17 cellular contexts compared by ENCODE assay signal in genomic region chr2:2570360-2570759, GRCh38.
A peak's percentile ranks its signal among the peaks of the same experiment; 100 is the strongest.
DNase-seq lines count a peak whose midpoint lies in the region; ATAC-seq and TF ChIP-seq lines count a peak whose summit lies in the region.
"Had no signal": no experiment of that assay in that cellular context is flagged by ENCODE, and none has a peak within 500 bp of the region (broad histone marks: within the 10 kb centered on the region; RNA-seq: fewer than 3 reads in every experiment).

No MANE protein-coding gene starts in this region.

- H3K4me3 ChIP-seq in coronary artery = no peak overlapping the region
- H3K4me3 ChIP-seq: A549, BLaER1, GM23338 had no signal

- intact Hi-C loops in activated CD4-positive, alpha-beta memory T cell treated with anti-CD3 and anti-CD28 coated beads for 36 hours (cut with micrococcal nuclease) = no loop called here

- peak; percentile 1 for DNase-seq in activated CD4-positive, alpha-beta memory T cell treated with anti-CD3 and anti-CD28 coated beads, Interleukin-2, amount 10 ng/mL, durations not matched to agents 7 days and 5 days
- no peak for DNase-seq in activated CD4-positive, alpha-beta memory T cell treated with anti-CD3 and anti-CD28 coated beads for 36 hours
- DNase-seq in coronary artery (ENCODE audit: low spot score) (peak; percentile 59), mesenteric fat pad (ENCODE audit: low spot score) (peak; percentile 77), ureter (ENCODE audit: low spot score) (peak; percentile 38)
- DNase-seq in stimulated activated CD4-positive, alpha-beta T cell treated with anti-CD3 and anti-CD28 coated beads, Interleukin-15, amount 100 ng/mL, for 24 hours = no peak
- DNase-seq: CD4-positive, alpha-beta memory T cell; DMS153; DMS79 treated with DMSO at 0.1 percent for 48 hours; GF-D8; HCEC 1CT had no signal

- no peaks in the 10 kb centered on the region for H3K36me3 Mint-ChIP-seq in activated CD4-positive, alpha-beta memory T cell treated with anti-CD3 and anti-CD28 coated beads, Interleukin-2, amount 10 ng/mL, durations not matched to agents 7 days and 5 days (ENCODE audit: low read depth)
- no peaks in the 10 kb centered on the region for H3K36me3 Mint-ChIP-seq in activated CD4-positive, alpha-beta memory T cell treated with anti-CD3 and anti-CD28 coated beads for 36 hours
- H3K36me3 Mint-ChIP-seq: CD14-positive monocyte; CD4-positive, alpha-beta memory T cell had no signal

- POLR2A ChIA-PET in activated CD4-positive, alpha-beta memory T cell treated with anti-CD3 and anti-CD28 coated beads, Interleukin-2, amount 10 ng/mL, durations not matched to agents 7 days and 5 days (lab: Charles Lee) = no interaction called here
- POLR2A ChIA-PET in activated CD4-positive, alpha-beta memory T cell treated with anti-CD3 and anti-CD28 coated beads for 36 hours (lab: Charles Lee) = no interaction called here

- H3K9me3 Mint-ChIP-seq in activated CD4-positive, alpha-beta memory T cell treated with anti-CD3 and anti-CD28 coated beads, Interleukin-2, amount 10 ng/mL, durations not matched to agents 7 days and 5 days = no peaks in the 10 kb centered on the region
- no peaks in the 10 kb centered on the region for H3K9me3 Mint-ChIP-seq in activated CD4-positive, alpha-beta memory T cell treated with anti-CD3 and anti-CD28 coated beads for 36 hours
- H3K9me3 Mint-ChIP-seq: GM23338 had no signal

- no peak overlapping the region for H3K27ac Mint-ChIP-seq in activated CD4-positive, alpha-beta memory T cell treated with anti-CD3 and anti-CD28 coated beads, Interleukin-2, amount 10 ng/mL, durations not matched to agents 7 days and 5 days
- H3K27ac Mint-ChIP-seq in activated CD4-positive, alpha-beta memory T cell treated with anti-CD3 and anti-CD28 coated beads for 36 hours = no peak overlapping the region
- H3K27ac Mint-ChIP-seq: CD14-positive monocyte; CD4-positive, alpha-beta memory T cell; GM23338 had no signal

- no peak for TF ChIP-seq CTCF in coronary artery (IDR thresholded peaks at IDR 0.05)

- H3K27ac ChIP-seq in coronary artery = no peak overlapping the region
- H3K27ac ChIP-seq: 22Rv1, A549, BLaER1 had no signal

- no peaks in the 10 kb centered on the region for H3K27me3 Mint-ChIP-seq in activated CD4-positive, alpha-beta memory T cell treated with anti-CD3 and anti-CD28 coated beads, Interleukin-2, amount 10 ng/mL, durations not matched to agents 7 days and 5 days
- no peaks in the 10 kb centered on the region for H3K27me3 Mint-ChIP-seq in activated CD4-positive, alpha-beta memory T cell treated with anti-CD3 and anti-CD28 coated beads for 36 hours
- H3K27me3 Mint-ChIP-seq: CD4-positive, alpha-beta memory T cell had no signal

- CTCF ChIA-PET in activated CD4-positive, alpha-beta memory T cell treated with anti-CD3 and anti-CD28 coated beads, Interleukin-2, amount 10 ng/mL, durations not matched to agents 7 days and 5 days (lab: Charles Lee) = no interaction called here
- CTCF ChIA-PET in activated CD4-positive, alpha-beta memory T cell treated with anti-CD3 and anti-CD28 coated beads for 36 hours (lab: Charles Lee) = no interaction called here

- no peak overlapping the region for H3K4me3 Mint-ChIP-seq in activated CD4-positive, alpha-beta memory T cell treated with anti-CD3 and anti-CD28 coated beads, Interleukin-2, amount 10 ng/mL, durations not matched to agents 7 days and 5 days
- H3K4me3 Mint-ChIP-seq in activated CD4-positive, alpha-beta memory T cell treated with anti-CD3 and anti-CD28 coated beads for 36 hours = no peak overlapping the region
- H3K4me3 Mint-ChIP-seq: CD14-positive monocyte; CD4-positive, alpha-beta memory T cell; GM23338 had no signal

- H3K4me1 Mint-ChIP-seq in activated CD4-positive, alpha-beta memory T cell treated with anti-CD3 and anti-CD28 coated beads, Interleukin-2, amount 10 ng/mL, durations not matched to agents 7 days and 5 days = no peaks in the 10 kb centered on the region
- H3K4me1 Mint-ChIP-seq in activated CD4-positive, alpha-beta memory T cell treated with anti-CD3 and anti-CD28 coated beads for 36 hours (ENCODE audit: low read depth) = no peaks in the 10 kb centered on the region
- H3K4me1 Mint-ChIP-seq: CD14-positive monocyte; CD4-positive, alpha-beta memory T cell; GM23338 had no signal

- no peak for ATAC-seq in HG03159 (IDR thresholded peaks at IDR 0.05; ENCODE audit: unreplicated experiment)
- ATAC-seq: A549, GM23338 had no signal

Comparison
In these comparisons a context has a peak if more than half of its experiments do, and no peak if none do; other contexts are left out.
1. DNase-seq: peak in activated CD4-positive, alpha-beta memory T cell treated with anti-CD3 and anti-CD28 coated beads, Interleukin-2, amount 10 ng/mL, durations not matched to agents 7 days and 5 days (single experiment), coronary artery (single experiment), mesenteric fat pad (single experiment) and ureter (single experiment); none in activated CD4-positive, alpha-beta memory T cell treated with anti-CD3 and anti-CD28 coated beads for 36 hours (single experiment) and stimulated activated CD4-positive, alpha-beta T cell treated with anti-CD3 and anti-CD28 coated beads, Interleukin-15, amount 100 ng/mL, for 24 hours (single experiment).